Comparison of ENCODE assay signal across 29 cellular contexts in the genomic region with DNA sequence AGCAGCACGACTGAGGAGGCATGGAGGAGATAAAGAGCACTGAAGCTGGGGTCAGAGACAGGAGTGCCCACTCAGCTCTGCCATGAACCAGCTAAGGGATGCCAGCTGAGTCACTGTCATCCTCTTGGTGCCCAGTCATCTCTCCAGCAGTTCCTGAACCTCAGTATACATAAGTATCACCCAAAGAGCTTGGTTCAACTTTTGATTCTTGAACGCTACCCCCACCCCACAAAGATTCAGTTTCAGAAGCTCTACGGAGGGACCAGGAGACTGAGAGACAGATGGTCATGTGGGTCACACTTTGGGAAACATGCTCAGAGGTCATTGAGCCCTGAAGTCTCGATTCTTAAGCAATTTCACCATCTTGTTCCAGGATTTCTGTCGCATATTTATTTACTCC.
"Had no signal": no experiment of that assay in that cellular context is flagged by ENCODE, and none has a peak within 500 bp of the region (broad histone marks: within the 10 kb centered on the region; RNA-seq: fewer than 3 reads in every experiment).

No MANE protein-coding gene starts in this region.

- H3K4me1 ChIP-seq: ascending aorta, breast epithelium, colonic mucosa, gastrocnemius medialis had no signal

- H3K27me3 ChIP-seq: ascending aorta, breast epithelium, cardiac muscle cell, colonic mucosa, gastrocnemius medialis, heart left ventricle had no signal

- H3K4me3 Mint-ChIP-seq: activated CD4-positive, alpha-beta memory T cell treated with anti-CD3 and anti-CD28 coated beads, Interleukin-2, amount 10 ng/mL, durations not matched to agents 7 days and 5 days; activated CD4-positive, alpha-beta T cell treated with anti-CD3 and anti-CD28 coated beads, Interleukin-2, amount 10 ng/mL, durations not matched to agents 7 days and 5 days; activated naive CD4-positive, alpha-beta T cell treated with anti-CD3 and anti-CD28 coated beads, Interleukin-2, amount 10 ng/mL, durations not matched to agents 7 days and 5 days; activated naive CD8-positive, alpha-beta T cell treated with anti-CD3 and anti-CD28 coated beads, Interleukin-2, amount 10 ng/mL, durations not matched to agents 7 days and 5 days; activated T-cell treated with anti-CD3 and anti-CD28 coated beads, Interleukin-2, amount 50 U/mL, for 24 hours; activated T-cell treated with anti-CD3 and anti-CD28 coated beads, Interleukin-2, amount 50 U/mL, for 72 hours; brain; WTC11 had no signal

- DNase-seq: activated CD4-positive, alpha-beta memory T cell treated with anti-CD3 and anti-CD28 coated beads, Interleukin-2, amount 10 ng/mL, durations not matched to agents 7 days and 5 days; activated CD4-positive, alpha-beta T cell treated with anti-CD3 and anti-CD28 coated beads for 1 hour; activated CD4-positive, alpha-beta T cell treated with anti-CD3 and anti-CD28 coated beads for 4 hours; activated CD4-positive, alpha-beta T cell treated with anti-CD3 and anti-CD28 coated beads, Interleukin-2, amount 10 ng/mL, durations not matched to agents 7 days and 5 days; activated CD4-positive, alpha-beta T cell treated with anti-CD3 and anti-CD28 coated beads, Interleukin-2, amount 50 U/mL, for 4 hours; activated CD8-positive, alpha-beta memory T cell treated with anti-CD3 and anti-CD28 coated beads, Interleukin-2, amount 50 U/mL, for 48 hours; activated gamma-delta T cell; activated naive CD4-positive, alpha-beta T cell; activated naive CD4-positive, alpha-beta T cell treated with anti-CD3 and anti-CD28 coated beads, Interleukin-2, amount 10 ng/mL, durations not matched to agents 7 days and 5 days; activated naive CD8-positive, alpha-beta T cell treated with anti-CD3 and anti-CD28 coated beads, Interleukin-2, amount 10 ng/mL, durations not matched to agents 7 days and 5 days; activated T-cell treated with anti-CD3 and anti-CD28 coated beads for 4 hours; activated T-cell treated with anti-CD3 and anti-CD28 coated beads, Interleukin-2, amount 50 U/mL, for 24 hours; activated T-cell treated with anti-CD3 and anti-CD28 coated beads, Interleukin-2, amount 50 U/mL, for 72 hours; central memory CD4-positive, alpha-beta T cell; cerebellar nuclear complex; colonic mucosa; effector CD8-positive, alpha-beta T cell; gastrocnemius medialis; glutamatergic neuron; heart left ventricle; T-helper 2 cell had no signal

- H3K9me3 Mint-ChIP-seq: activated CD4-positive, alpha-beta memory T cell treated with anti-CD3 and anti-CD28 coated beads, Interleukin-2, amount 10 ng/mL, durations not matched to agents 7 days and 5 days; activated CD4-positive, alpha-beta T cell treated with anti-CD3 and anti-CD28 coated beads, Interleukin-2, amount 10 ng/mL, durations not matched to agents 7 days and 5 days; activated naive CD4-positive, alpha-beta T cell treated with anti-CD3 and anti-CD28 coated beads, Interleukin-2, amount 10 ng/mL, durations not matched to agents 7 days and 5 days; activated naive CD4-positive, alpha-beta T cell treated with anti-CD3 and anti-CD28 coated beads, Interleukin-2, amount 50 U/mL, for 72 hours; activated naive CD8-positive, alpha-beta T cell treated with anti-CD3 and anti-CD28 coated beads, Interleukin-2, amount 10 ng/mL, durations not matched to agents 7 days and 5 days; activated T-cell treated with anti-CD3 and anti-CD28 coated beads, Interleukin-2, amount 50 U/mL, for 24 hours; activated T-cell treated with anti-CD3 and anti-CD28 coated beads, Interleukin-2, amount 50 U/mL, for 72 hours; brain; WTC11 had no signal

- H3K27ac Mint-ChIP-seq: activated CD4-positive, alpha-beta memory T cell treated with anti-CD3 and anti-CD28 coated beads, Interleukin-2, amount 10 ng/mL, durations not matched to agents 7 days and 5 days; activated CD4-positive, alpha-beta T cell treated with anti-CD3 and anti-CD28 coated beads, Interleukin-2, amount 10 ng/mL, durations not matched to agents 7 days and 5 days; activated naive CD4-positive, alpha-beta T cell treated with anti-CD3 and anti-CD28 coated beads, Interleukin-2, amount 10 ng/mL, durations not matched to agents 7 days and 5 days; activated naive CD4-positive, alpha-beta T cell treated with anti-CD3 and anti-CD28 coated beads, Interleukin-2, amount 50 U/mL, for 72 hours; activated naive CD8-positive, alpha-beta T cell treated with anti-CD3 and anti-CD28 coated beads, Interleukin-2, amount 10 ng/mL, durations not matched to agents 7 days and 5 days; activated T-cell treated with anti-CD3 and anti-CD28 coated beads, Interleukin-2, amount 50 U/mL, for 24 hours; activated T-cell treated with anti-CD3 and anti-CD28 coated beads, Interleukin-2, amount 50 U/mL, for 72 hours; brain; WTC11 had no signal

- H3K4me3 ChIP-seq: ascending aorta, breast epithelium, cardiac muscle cell, colonic mucosa, gastrocnemius medialis, heart left ventricle had no signal

- H3K36me3 Mint-ChIP-seq: activated naive CD4-positive, alpha-beta T cell treated with anti-CD3 and anti-CD28 coated beads, Interleukin-2, amount 10 ng/mL, durations not matched to agents 7 days and 5 days; activated naive CD4-positive, alpha-beta T cell treated with anti-CD3 and anti-CD28 coated beads, Interleukin-2, amount 50 U/mL, for 72 hours; activated naive CD8-positive, alpha-beta T cell treated with anti-CD3 and anti-CD28 coated beads, Interleukin-2, amount 10 ng/mL, durations not matched to agents 7 days and 5 days; brain; WTC11 had no signal

- H3K27ac ChIP-seq: ascending aorta, breast epithelium, cardiac muscle cell, colonic mucosa, gastrocnemius medialis, heart left ventricle, VCaP had no signal

- H3K9me3 ChIP-seq: ascending aorta, breast epithelium, colonic mucosa, gastrocnemius medialis, heart left ventricle had no signal

- H3K4me1 Mint-ChIP-seq: activated CD4-positive, alpha-beta memory T cell treated with anti-CD3 and anti-CD28 coated beads, Interleukin-2, amount 10 ng/mL, durations not matched to agents 7 days and 5 days; activated CD4-positive, alpha-beta T cell treated with anti-CD3 and anti-CD28 coated beads, Interleukin-2, amount 10 ng/mL, durations not matched to agents 7 days and 5 days; activated naive CD4-positive, alpha-beta T cell treated with anti-CD3 and anti-CD28 coated beads, Interleukin-2, amount 10 ng/mL, durations not matched to agents 7 days and 5 days; activated naive CD8-positive, alpha-beta T cell treated with anti-CD3 and anti-CD28 coated beads, Interleukin-2, amount 10 ng/mL, durations not matched to agents 7 days and 5 days; brain; WTC11 had no signal

- H3K36me3 ChIP-seq: ascending aorta, breast epithelium, cardiac muscle cell, colonic mucosa, gastrocnemius medialis had no signal

- ATAC-seq: activated naive CD4-positive, alpha-beta T cell treated with anti-CD3 and anti-CD28 coated beads, Interleukin-2, amount 50 U/mL, for 72 hours; activated T-cell treated with anti-CD3 and anti-CD28 coated beads, Interleukin-2, amount 50 U/mL, for 72 hours; esophagus mucosa; gastrocnemius medialis; heart left ventricle; WTC11 had no signal
